24 cellular contexts compared by ENCODE assay signal in genomic region chr6:167739721-167740475, GRCh38.
"Had no signal": no experiment of that assay in that cellular context is flagged by ENCODE, and none has a peak within 500 bp of the region (broad histone marks: within the 10 kb centered on the region; RNA-seq: fewer than 3 reads in every experiment).

No MANE protein-coding gene starts in this region.

- ATAC-seq: Panc1, Right ventricle myocardium inferior, T-cell had no signal

- H3K27ac Mint-ChIP-seq: activated CD4-positive, alpha-beta memory T cell treated with anti-CD3 and anti-CD28 coated beads, Interleukin-2, amount 10 ng/mL, durations not matched to agents 7 days and 5 days; activated naive CD4-positive, alpha-beta T cell treated with anti-CD3 and anti-CD28 coated beads, Interleukin-2, amount 50 U/mL, for 24 hours; activated T-helper 2 cell treated with anti-CD3 and anti-CD28 coated beads, Interferon-gamma antibody, Interleukin-2, Interleukin-4, amounts not matched to agents 10 μg/mL and 5 μg/mL and 100 μg/mL, durations not matched to agents 14 hours and 24 hours and 36 hours; T-cell had no signal

- H3K4me3 ChIP-seq: breast epithelium, SK-N-MC had no signal

- H3K4me1 ChIP-seq: breast epithelium had no signal

- H3K36me3 ChIP-seq: breast epithelium had no signal

- H3K36me3 Mint-ChIP-seq: activated naive CD4-positive, alpha-beta T cell treated with anti-CD3 and anti-CD28 coated beads, Interleukin-2, amount 50 U/mL, for 24 hours; T-cell had no signal

- H3K4me1 Mint-ChIP-seq: activated CD4-positive, alpha-beta memory T cell treated with anti-CD3 and anti-CD28 coated beads, Interleukin-2, amount 10 ng/mL, durations not matched to agents 7 days and 5 days; activated naive CD4-positive, alpha-beta T cell treated with anti-CD3 and anti-CD28 coated beads, Interleukin-2, amount 50 U/mL, for 24 hours had no signal

- H3K4me3 Mint-ChIP-seq: activated CD4-positive, alpha-beta memory T cell treated with anti-CD3 and anti-CD28 coated beads, Interleukin-2, amount 10 ng/mL, durations not matched to agents 7 days and 5 days; activated naive CD4-positive, alpha-beta T cell treated with anti-CD3 and anti-CD28 coated beads, Interleukin-2, amount 50 U/mL, for 24 hours; T-cell had no signal

- H3K27me3 ChIP-seq: breast epithelium had no signal

- DNase-seq: activated CD4-positive, alpha-beta memory T cell treated with anti-CD3 and anti-CD28 coated beads, Interleukin-2, amount 10 ng/mL, durations not matched to agents 7 days and 5 days; activated CD4-positive, alpha-beta T cell treated with anti-CD3 and anti-CD28 coated beads, Interleukin-2, amount 50 U/mL, for 1 hour; activated CD4-positive, CD25-positive, alpha-beta regulatory T cell; activated naive CD4-positive, alpha-beta T cell; activated T-cell treated with anti-CD3 and anti-CD28 coated beads for 4 hours; activated T-cell treated with anti-CD3 and anti-CD28 coated beads, Interleukin-2, amount 50 U/mL, for 48 hours; aorta; central memory CD4-positive, alpha-beta T cell; NCI-H1048; NCI-H146; NCI-H1930; NCI-H2171; NCI-H2227 treated with DMSO at 0.1 percent for 48 hours; NCI-H82; OCI-M1; RPMI8226; T-cell had no signal

- H3K9me3 Mint-ChIP-seq: activated CD4-positive, alpha-beta memory T cell treated with anti-CD3 and anti-CD28 coated beads, Interleukin-2, amount 10 ng/mL, durations not matched to agents 7 days and 5 days; activated naive CD4-positive, alpha-beta T cell treated with anti-CD3 and anti-CD28 coated beads, Interleukin-2, amount 50 U/mL, for 24 hours; activated T-helper 2 cell treated with anti-CD3 and anti-CD28 coated beads, Interferon-gamma antibody, Interleukin-2, Interleukin-4, amounts not matched to agents 10 μg/mL and 5 μg/mL and 100 μg/mL, durations not matched to agents 14 hours and 24 hours and 36 hours; T-cell had no signal

- H3K27ac ChIP-seq: breast epithelium, SK-N-MC, VCaP had no signal

- H3K9me3 ChIP-seq: breast epithelium had no signal
